In genomic region chr2:182207049-182207746, GRCh38 we compare ENCODE assay signal across 2 cellular contexts.
TF ChIP-seq lines count a peak whose summit lies in the region.

No MANE protein-coding gene starts in this region.

TF ChIP-seq in GM23338, 12 proteins besides CTCF, POLR2A, EP300 and RAD21:
- no peak for TF ChIP-seq REST (IDR thresholded peaks at IDR 0.05; ENCODE audit: unreplicated experiment)
- no peak for TF ChIP-seq ZNF462 (CRISPR knock-in tag; IDR thresholded peaks at IDR 0.05)
- TF ChIP-seq EZH2 (IDR thresholded peaks at IDR 0.05; ENCODE audit: low read depth, unreplicated experiment): no peak
- TF ChIP-seq NANOG (IDR thresholded peaks at IDR 0.05; ENCODE audit: borderline replicate concordance): no peak
- no peak for TF ChIP-seq CREB1 (CRISPR knock-in tag; IDR thresholded peaks at IDR 0.05; ENCODE audit: low read depth)
- TF ChIP-seq EZH2phosphoT487 (IDR thresholded peaks at IDR 0.05; ENCODE audit: unreplicated experiment): no peak
- no peak for TF ChIP-seq JUNB (IDR thresholded peaks at IDR 0.05; ENCODE audit: unreplicated experiment)
- no peak for TF ChIP-seq ETS1 (IDR thresholded peaks at IDR 0.05)
- no peak for TF ChIP-seq STAT1 (IDR thresholded peaks at IDR 0.05; ENCODE audit: unreplicated experiment)
- no peak for TF ChIP-seq ZNF331 (CRISPR knock-in tag; IDR thresholded peaks at IDR 0.05; ENCODE audit: low read depth)
- no peak for TF ChIP-seq ZNF114 (CRISPR knock-in tag; IDR thresholded peaks at IDR 0.05)
- no peak for TF ChIP-seq POLR2AphosphoS5 (IDR thresholded peaks at IDR 0.05; ENCODE audit: low read depth)
TF ChIP-seq in GM23338: peak in this region for 0.

TF ChIP-seq in H1, 55 proteins besides CTCF, POLR2A, EP300 and RAD21 (continued from another document):
- TF ChIP-seq RXRA (IDR thresholded peaks at IDR 0.05; ENCODE audit: insufficient read depth, low read depth, low read length) (no peak), KDM1A (IDR thresholded peaks at IDR 0.05; ENCODE audit: borderline replicate concordance, low read length) (no peak), SRF (IDR thresholded peaks at IDR 0.05; ENCODE audit: low read depth, low read length) (no peak)
